ENCODE assay signal across 13 cellular contexts in the genomic region with DNA sequence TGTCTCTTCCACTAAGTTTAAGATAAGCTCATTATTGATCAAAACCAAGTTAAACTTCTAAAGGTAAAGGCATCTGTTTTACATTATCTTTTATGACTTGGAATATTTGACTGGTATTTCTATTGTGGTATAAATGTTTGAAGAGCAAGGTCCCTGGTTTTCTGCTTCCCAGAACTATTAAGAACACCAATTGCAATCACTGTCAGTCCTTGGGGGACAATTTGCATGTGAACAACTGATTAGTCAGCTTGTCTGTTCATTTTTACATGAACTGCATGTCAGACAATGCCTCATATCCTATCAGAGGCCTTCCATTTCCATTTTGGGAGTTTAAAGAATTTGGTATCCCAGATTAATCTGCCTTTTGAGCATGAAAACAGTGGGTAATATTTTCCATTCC.
DNase-seq lines count a peak whose midpoint lies in the region; ATAC-seq and TF ChIP-seq lines count a peak whose summit lies in the region.
"Had no signal": no experiment of that assay in that cellular context is flagged by ENCODE, and none has a peak within 500 bp of the region (broad histone marks: within the 10 kb centered on the region; RNA-seq: fewer than 3 reads in every experiment).

No MANE protein-coding gene starts in this region.

- no peaks in the 10 kb centered on the region for H3K9me2 ChIP-seq in SK-N-SH

- H3K36me3 ChIP-seq in SK-N-SH (replicated peaks in 1 of 2; ENCODE audit: control insufficient read depth in 1 of 2, insufficient read depth in 2 of 2, low read length in 1 of 2) (no peaks in the 10 kb centered on the region), smooth muscle cell (ENCODE audit: low read depth) (no peaks in the 10 kb centered on the region), H7 (replicated peaks; ENCODE audit: control insufficient read depth, insufficient read depth, low read length) (no peaks in the 10 kb centered on the region)
- H3K36me3 ChIP-seq in CD8-positive, alpha-beta T cell (ENCODE audit: insufficient read depth, low read length) = no peaks in the 10 kb centered on the region
- H3K36me3 ChIP-seq: BLaER1 had no signal

- CTCF ChIA-PET in SK-N-SH (lab: Yijun Ruan, JAX) = no interaction called here
- CTCF ChIA-PET in CD8-positive, alpha-beta T cell (lab: Charles Lee) = no interaction called here

- no peaks in the 10 kb centered on the region for H3K4me1 Mint-ChIP-seq in CD8-positive, alpha-beta T cell (ENCODE audit: low read depth)

- H3K4me3 Mint-ChIP-seq in CD8-positive, alpha-beta T cell = no peak overlapping the region

- no peak for TF ChIP-seq EP300 in SK-N-SH (IDR thresholded peaks at IDR 0.05; ENCODE audit: borderline replicate concordance in 1 of 2, low read depth in 1 of 2, low read length in 1 of 2)

- ATAC-seq in CD8-positive, alpha-beta T cell = no peak

- peaks cover 7% of the 10 kb centered on the region for H3K27me3 Mint-ChIP-seq in CD8-positive, alpha-beta T cell (ENCODE audit: low read depth)

- H3K4me2 ChIP-seq in SK-N-SH (no peak overlapping the region), smooth muscle cell (no peak overlapping the region)
- H3K4me2 ChIP-seq: BLaER1 had no signal

- H3K4me1 ChIP-seq in SK-N-SH (ENCODE audit: control insufficient read depth in 1 of 2, insufficient read depth in 2 of 2, low read depth in 1 of 2, low read length in 1 of 2) (peaks cover 0 to 6% of the 10 kb centered on the region in 2 experiments; a peak in 2 of 4 replicates), smooth muscle cell (ENCODE audit: low read depth) (peaks cover 13% of the 10 kb centered on the region)
- no peaks in the 10 kb centered on the region for H3K4me1 ChIP-seq in CD8-positive, alpha-beta T cell (ENCODE audit: insufficient read depth, low read length)

- H3K9me3 ChIP-seq in SK-N-SH (no peaks in the 10 kb centered on the region), smooth muscle cell (replicated peaks; ENCODE audit: low read depth) (no peaks in the 10 kb centered on the region)
- no peaks in the 10 kb centered on the region for H3K9me3 ChIP-seq in CD8-positive, alpha-beta T cell (ENCODE audit: low read length)
- H3K9me3 ChIP-seq: BLaER1 had no signal

- no peaks in the 10 kb centered on the region for H3K36me3 Mint-ChIP-seq in CD8-positive, alpha-beta T cell

- no peaks in the 10 kb centered on the region for H3K9me3 Mint-ChIP-seq in CD8-positive, alpha-beta T cell

- intact Hi-C loops in CD8-positive, alpha-beta T cell (cut with DNase I, micrococcal nuclease) = no loop called here

- H4K20me1 ChIP-seq in SK-N-SH (ENCODE audit: insufficient read depth) = no peaks in the 10 kb centered on the region
- H4K20me1 ChIP-seq in smooth muscle cell (ENCODE audit: low read depth) = no peaks in the 10 kb centered on the region
- H4K20me1 ChIP-seq: BLaER1 had no signal

- H2AFZ ChIP-seq in SK-N-SH (ENCODE audit: low read depth) (no peak overlapping the region), smooth muscle cell (ENCODE audit: low read depth) (no peak overlapping the region)

- H3K27ac ChIP-seq in SK-N-SH (ENCODE audit: low read depth in 2 of 2, low read length in 1 of 2) (peak overlapping the region in 1 of 2 experiments; percentile 69; a peak in 2 of 4 replicates), smooth muscle cell (ENCODE audit: low read depth) (peak overlapping the region; percentile 13)
- no peak overlapping the region for H3K27ac ChIP-seq in CD8-positive, alpha-beta T cell (ENCODE audit: low read depth, low read length)
- H3K27ac ChIP-seq: BLaER1 had no signal

- H3K79me2 ChIP-seq in SK-N-SH (ENCODE audit: insufficient read depth) = no peaks in the 10 kb centered on the region
- H3K79me2 ChIP-seq in smooth muscle cell (ENCODE audit: low read depth) = no peaks in the 10 kb centered on the region

- no peak overlapping the region for H3K4me3 ChIP-seq in SK-N-SH (ENCODE audit: low read depth in 2 of 2, low read length in 1 of 2)
- no peak overlapping the region for H3K4me3 ChIP-seq in smooth muscle cell
- no peak overlapping the region for H3K4me3 ChIP-seq in H7 (ENCODE audit: insufficient read depth, low read depth, low read length)
- H3K4me3 ChIP-seq in CD8-positive, alpha-beta T cell (ENCODE audit: low read depth, low read length) = no peak overlapping the region
- H3K4me3 ChIP-seq: BLaER1 had no signal

- no peak overlapping the region for H3K27ac Mint-ChIP-seq in CD8-positive, alpha-beta T cell

- POLR2A ChIA-PET in SK-N-SH (lab: Yijun Ruan, JAX) = no interaction called here
- POLR2A ChIA-PET in CD8-positive, alpha-beta T cell (lab: Charles Lee) = no interaction called here

- DNase-seq in EH (ENCODE audit: low read depth) (peak; percentile 40), SK-N-SH (no peak), hepatic stellate cell (ENCODE audit: low spot score) (peak; percentile 8), smooth muscle cell (lab: John Stamatoyannopoulos, UW; ENCODE audit: unreplicated experiment) (no peak), H7 (no peak)
- DNase-seq in activated CD4-positive, alpha-beta T cell treated with anti-CD3 and anti-CD28 coated beads, Interleukin-2, amount 50 U/mL, for 4 hours = no peak
- no peak for DNase-seq in CD8-positive, alpha-beta T cell
- DNase-seq in stimulated activated CD4-positive, alpha-beta T cell treated with anti-CD3 and anti-CD28 coated beads, Interleukin-4, amount 100 ng/mL, for 4 hours = no peak
- DNase-seq: NCI-H1092, NCI-H2107, NCI-H226, NCI-H526 had no signal

- H3K27me3 ChIP-seq in SK-N-SH (ENCODE audit: insufficient read depth) (no peaks in the 10 kb centered on the region), smooth muscle cell (ENCODE audit: low read depth) (no peaks in the 10 kb centered on the region), H7 (ENCODE audit: control insufficient read depth, insufficient read depth, low read length) (no peaks in the 10 kb centered on the region)
- no peaks in the 10 kb centered on the region for H3K27me3 ChIP-seq in CD8-positive, alpha-beta T cell (ENCODE audit: insufficient read depth, low read length)
- H3K27me3 ChIP-seq: BLaER1 had no signal

- TF ChIP-seq RAD21 in SK-N-SH (IDR thresholded peaks at IDR 0.05; ENCODE audit: low read length) = no peak

- no peak for TF ChIP-seq CTCF in SK-N-SH (IDR thresholded peaks at IDR 0.05)
- no peak for TF ChIP-seq CTCF in smooth muscle cell (IDR thresholded peaks at IDR 0.05; ENCODE audit: borderline replicate concordance, insufficient read depth, poor library complexity, severe bottlenecking)
- no peak for TF ChIP-seq CTCF in CD8-positive, alpha-beta T cell (IDR thresholded peaks at IDR 0.05)

- H3F3A ChIP-seq in SK-N-SH (replicated peaks; ENCODE audit: insufficient read depth) (no peaks in the 10 kb centered on the region), smooth muscle cell (ENCODE audit: low read depth) (peaks cover 5% of the 10 kb centered on the region)

- H3K9ac ChIP-seq in SK-N-SH = no peak overlapping the region
- no peak overlapping the region for H3K9ac ChIP-seq in smooth muscle cell (ENCODE audit: low read depth)
- H3K9ac ChIP-seq: BLaER1 had no signal

TF ChIP-seq in SK-N-SH, 30 proteins besides CTCF, POLR2A, EP300 and RAD21:
- TF ChIP-seq FOSL2 (IDR thresholded peaks at IDR 0.05; ENCODE audit: borderline replicate concordance, low read depth) = no peak
- peak; percentile 38; the same call in 1 of the 2 replicates for TF ChIP-seq TCF12 (IDR thresholded peaks at IDR 0.05)

Comparison
In these comparisons a context has a peak if more than half of its experiments do, and no peak if none do; other contexts are left out.
1. DNase-seq: peak in EH (single experiment) and hepatic stellate cell (single experiment); none in SK-N-SH (single experiment), smooth muscle cell (single experiment), H7 (single experiment), activated CD4-positive, alpha-beta T cell treated with anti-CD3 and anti-CD28 coated beads, Interleukin-2, amount 50 U/mL, for 4 hours (0 of 2), CD8-positive, alpha-beta T cell (0 of 7) and stimulated activated CD4-positive, alpha-beta T cell treated with anti-CD3 and anti-CD28 coated beads, Interleukin-4, amount 100 ng/mL, for 4 hours (0 of 2).